ENCODE assay signal across 17 cellular contexts in the genomic region with DNA sequence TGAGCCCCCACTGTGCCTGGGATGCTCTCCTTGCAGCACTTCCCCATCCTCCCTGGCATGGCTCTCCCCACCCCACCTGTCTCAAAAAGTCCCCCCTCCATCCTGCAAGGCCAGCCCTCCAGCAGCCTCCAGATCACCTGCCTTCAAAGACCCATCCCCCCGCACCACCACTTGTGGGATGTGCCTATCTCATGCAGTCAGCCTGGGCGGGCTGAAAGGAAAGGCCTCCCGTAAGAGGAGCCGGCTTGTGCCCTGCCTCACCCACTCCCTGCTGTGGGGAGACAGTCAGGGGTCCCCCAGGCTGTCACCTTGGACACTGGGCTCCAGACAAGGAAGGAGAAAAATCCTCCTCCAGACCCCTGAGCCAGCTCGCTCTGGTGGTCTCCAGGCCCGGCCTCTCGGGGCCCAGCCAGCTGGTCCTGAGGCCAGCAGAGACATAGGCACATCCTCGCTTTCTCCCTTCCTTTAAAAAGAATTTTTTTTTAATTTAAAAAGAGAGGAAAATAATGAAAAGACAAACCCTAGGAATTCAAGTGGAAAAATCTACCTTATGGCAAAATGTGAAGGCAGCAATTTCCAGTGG.
DNase-seq lines count a peak whose midpoint lies in the region; ATAC-seq and TF ChIP-seq lines count a peak whose summit lies in the region.
"Had no signal": no experiment of that assay in that cellular context is flagged by ENCODE, and none has a peak within 500 bp of the region (broad histone marks: within the 10 kb centered on the region; RNA-seq: fewer than 3 reads in every experiment).

No MANE protein-coding gene starts in this region.

- peaks cover 5% of the 10 kb centered on the region for H3K27me3 Mint-ChIP-seq in neural progenitor cell (ENCODE audit: insufficient read depth, low read depth)

- H2AFZ ChIP-seq in IMR-90 (replicated peaks; ENCODE audit: low read length, poor library complexity) (no peak overlapping the region), neural progenitor cell (replicated peaks) (no peak overlapping the region)
- H2AFZ ChIP-seq: PC-9 had no signal

- no peak overlapping the region for H3K4me3 Mint-ChIP-seq in neural progenitor cell
- H3K4me3 Mint-ChIP-seq: CD14-positive monocyte; T-helper 2 cell treated with Interferon-gamma antibody and Interleukin-4, amounts not matched to agents 5 μg/mL and 100 μg/mL, for 36 hours had no signal

- H3K27me3 ChIP-seq in IMR-90 (ENCODE audit: control insufficient read depth, insufficient read depth, low read length) (peaks cover 43% of the 10 kb centered on the region), WERI-Rb-1 (ENCODE audit: insufficient read depth, low read depth, severe bottlenecking) (no peaks in the 10 kb centered on the region), neural progenitor cell (no peaks in the 10 kb centered on the region)

- H3K9ac ChIP-seq in IMR-90 (ENCODE audit: low read depth, low read length) (no peak overlapping the region), neural progenitor cell (no peak overlapping the region)

- H2AK9ac ChIP-seq in IMR-90 (replicated peaks; ENCODE audit: low read depth, low read length, poor library complexity) = peak overlapping the region; percentile 65

- no peak overlapping the region for H3K4ac ChIP-seq in IMR-90 (ENCODE audit: low read depth, low read length)

- H3K27ac Mint-ChIP-seq in neural progenitor cell = no peak overlapping the region
- H3K27ac Mint-ChIP-seq: CD14-positive monocyte; T-helper 2 cell treated with Interferon-gamma antibody and Interleukin-4, amounts not matched to agents 5 μg/mL and 100 μg/mL, for 36 hours had no signal

- H2BK15ac ChIP-seq in IMR-90 (ENCODE audit: low read depth, low read length) = no peak overlapping the region

- no peak overlapping the region for H4K5ac ChIP-seq in IMR-90 (ENCODE audit: low read depth, low read length)

- H3K36me3 Mint-ChIP-seq in neural progenitor cell = no peaks in the 10 kb centered on the region
- H3K36me3 Mint-ChIP-seq: CD14-positive monocyte had no signal

- TF ChIP-seq CTCF in IMR-90 (conservative IDR thresholded peaks at IDR 0.05; ENCODE audit: low read depth, low read length) (no peak), WERI-Rb-1 (IDR thresholded peaks at IDR 0.05; ENCODE audit: low read depth, low read length) (peak; percentile 27; the same call in 1 of the 2 replicates), neural progenitor cell (IDR thresholded peaks at IDR 0.05) (peak; percentile 50)

- no peak overlapping the region for H4K91ac ChIP-seq in IMR-90 (ENCODE audit: insufficient read depth, low read depth, low read length)

- H3K9me3 ChIP-seq in IMR-90 (ENCODE audit: control insufficient read depth, insufficient read depth, low read length) = no peaks in the 10 kb centered on the region
- no peaks in the 10 kb centered on the region for H3K9me3 ChIP-seq in WERI-Rb-1 (ENCODE audit: severe bottlenecking)
- no peaks in the 10 kb centered on the region for H3K9me3 ChIP-seq in neural progenitor cell (ENCODE audit: low read depth)
- H3K9me3 ChIP-seq: A549, SJCRH30 had no signal

- no peaks in the 10 kb centered on the region for H3K79me1 ChIP-seq in IMR-90 (ENCODE audit: low read depth in 1 of 2, low read length in 2 of 2)

- no peak overlapping the region for H4K8ac ChIP-seq in IMR-90 (ENCODE audit: low read depth in 2 of 2, low read length in 2 of 2)

- POLR2A ChIA-PET in IMR-90 (lab: Charles Lee; ENCODE audit: unreplicated experiment) = interaction anchor here (0.7 kb wide), 1 partner anchor 397 kb away, joined by 6 read pairs; no protein-coding TSS in a partner anchor

- H3K4me1 Mint-ChIP-seq in neural progenitor cell = peaks cover 4% of the 10 kb centered on the region
- H3K4me1 Mint-ChIP-seq: CD14-positive monocyte had no signal

- no peak overlapping the region for H2BK20ac ChIP-seq in IMR-90 (ENCODE audit: low read depth, low read length)

- no peak overlapping the region for H3K18ac ChIP-seq in IMR-90 (ENCODE audit: low read depth, low read length)

- intact Hi-C loops in IMR-90 (cut with micrococcal nuclease) = loop anchor here (10.0 kb wide), 1 partner anchor 536 kb away; no protein-coding TSS in a partner anchor

- DNase-seq in NCI-H187 (lab: John Stamatoyannopoulos, UW) = peak; percentile 14 to 42
- no peak for DNase-seq in NCI-H187 treated with DMSO at 0.1 percent for 48 hours (lab: John Stamatoyannopoulos, UW)
- no peak for DNase-seq in IMR-90
- peak; percentile 65 for DNase-seq in WERI-Rb-1
- DNase-seq in neural progenitor cell (ENCODE audit: low spot score) = peak; percentile 59
- DNase-seq in dermis blood vessel endothelial cell = no peak
- no peak for DNase-seq in DMS79 treated with DMSO at 0.1 percent for 48 hours (lab: John Stamatoyannopoulos, UW)
- DNase-seq: NCI-H1092 treated with DMSO at 0.1 percent for 48 hours, NCI-H2029 treated with DMSO at 0.1 percent for 48 hours, NCI-H774, SW 1271 had no signal

- H3K14ac ChIP-seq in IMR-90 (replicated peaks; ENCODE audit: low read depth, low read length) = no peak overlapping the region

- peaks cover 39% of the 10 kb centered on the region for H3F3A ChIP-seq in neural progenitor cell (ENCODE audit: low read depth)

- WGBS in IMR-90 (ENCODE audit: extremely low coverage in 2 of 2, insufficient read length in 1 of 2), 2 experiments = no CpG with 5 or more reads among the region's 8 CpGs

- H3K4me1 ChIP-seq in IMR-90 (ENCODE audit: control insufficient read depth, insufficient read depth, low read length) (no peaks in the 10 kb centered on the region), neural progenitor cell (peaks cover 9% of the 10 kb centered on the region)
- H3K4me1 ChIP-seq: A549, SJCRH30 had no signal

- dilution Hi-C loops in IMR-90 (cut with HindIII; ENCODE audit: low sequenced_read_pairs, unreplicated experiment) = no loop called here

- H4K20me1 ChIP-seq in IMR-90 (ENCODE audit: insufficient read depth, low read length) (no peaks in the 10 kb centered on the region; the same call in 1 of the 2 replicates), neural progenitor cell (ENCODE audit: low read depth) (no peaks in the 10 kb centered on the region)

- H3K9me1 ChIP-seq in IMR-90 (ENCODE audit: insufficient read depth, low read length) = peaks cover 10% of the 10 kb centered on the region

- no peak overlapping the region for H3K56ac ChIP-seq in IMR-90 (ENCODE audit: extremely low read depth, insufficient read depth, low read length)

- H3K9me3 Mint-ChIP-seq in neural progenitor cell = no peaks in the 10 kb centered on the region
- H3K9me3 Mint-ChIP-seq: CD14-positive monocyte; T-helper 2 cell treated with Interferon-gamma antibody and Interleukin-4, amounts not matched to agents 5 μg/mL and 100 μg/mL, for 36 hours had no signal

- H3K27ac ChIP-seq in IMR-90 (ENCODE audit: insufficient read depth, low read length) = no peak overlapping the region
- peak overlapping the region; percentile 53 for H3K27ac ChIP-seq in WERI-Rb-1
- no peak overlapping the region for H3K27ac ChIP-seq in neural progenitor cell
- H3K27ac ChIP-seq: A549, PC-9, SJCRH30 had no signal

- H3K23ac ChIP-seq in IMR-90 (ENCODE audit: low read depth, low read length) = no peak overlapping the region

- no peak overlapping the region for H3K4me2 ChIP-seq in IMR-90 (ENCODE audit: low read depth, low read length)
- no peak overlapping the region for H3K4me2 ChIP-seq in neural progenitor cell
- H3K4me2 ChIP-seq: A549, PC-9 had no signal

- H3K79me2 ChIP-seq in neural progenitor cell (ENCODE audit: low read depth) = no peaks in the 10 kb centered on the region

- H2AK5ac ChIP-seq in IMR-90 (ENCODE audit: low read depth, low read length) = no peak overlapping the region

- no peak overlapping the region for H2BK5ac ChIP-seq in IMR-90 (ENCODE audit: low read depth, low read length, poor library complexity, severe bottlenecking)

- BruUV-seq in IMR-90 (replicated peaks; lab: Mats Ljungman, UMichigan) = no TSS peak

- no peak overlapping the region for H2BK120ac ChIP-seq in IMR-90 (ENCODE audit: low read depth, low read length)

- TF ChIP-seq RAD21 in IMR-90 (IDR thresholded peaks at IDR 0.05; ENCODE audit: low read length) = no peak

- CTCF ChIA-PET in IMR-90 (lab: Yijun Ruan, JAX) = interaction anchor here (0.9 to 1.1 kb wide), 2 partner anchors 41 to 297 kb away, joined by 3 to 4 read pairs; no protein-coding TSS in a partner anchor

- ATAC-seq in IMR-90 (ENCODE audit: low read depth) = no peak
- ATAC-seq in HG03469 (IDR thresholded peaks at IDR 0.05; ENCODE audit: unreplicated experiment) = no peak

- in situ Hi-C loops in IMR-90 (cut with MboI; ENCODE audit: low sequenced_read_pairs) = no loop called here

- H3K36me3 ChIP-seq in IMR-90 (ENCODE audit: control insufficient read depth, insufficient read depth, low read length) (no peaks in the 10 kb centered on the region), WERI-Rb-1 (no peaks in the 10 kb centered on the region), neural progenitor cell (no peaks in the 10 kb centered on the region)
- H3K36me3 ChIP-seq: SJCRH30 had no signal

- TF ChIP-seq POLR2A in IMR-90 (IDR thresholded peaks at IDR 0.05; ENCODE audit: low read depth, low read length) = no peak

- H3K4me3 ChIP-seq in IMR-90 (ENCODE audit: insufficient read depth, low read depth, low read length) (no peak overlapping the region), WERI-Rb-1 (ENCODE audit: low read depth, low read length) (no peak overlapping the region), neural progenitor cell (no peak overlapping the region)
- H3K4me3 ChIP-seq: A549, PC-9, SJCRH30 had no signal

TF ChIP-seq in IMR-90, 13 proteins besides CTCF, POLR2A, EP300 and RAD21 (continues in another document):
- no peak for TF ChIP-seq BHLHE40 (IDR thresholded peaks at IDR 0.05; ENCODE audit: low read depth, low read length)
- TF ChIP-seq, protein P1, sequence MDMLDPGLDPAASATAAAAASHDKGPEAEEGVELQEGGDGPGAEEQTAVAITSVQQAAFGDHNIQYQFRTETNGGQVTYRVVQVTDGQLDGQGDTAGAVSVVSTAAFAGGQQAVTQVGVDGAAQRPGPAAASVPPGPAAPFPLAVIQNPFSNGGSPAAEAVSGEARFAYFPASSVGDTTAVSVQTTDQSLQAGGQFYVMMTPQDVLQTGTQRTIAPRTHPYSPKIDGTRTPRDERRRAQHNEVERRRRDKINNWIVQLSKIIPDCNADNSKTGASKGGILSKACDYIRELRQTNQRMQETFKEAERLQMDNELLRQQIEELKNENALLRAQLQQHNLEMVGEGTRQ (IDR thresholded peaks at IDR 0.05; ENCODE audit: low read depth, low read length) = no peak
- no peak for TF ChIP-seq SMC3 (IDR thresholded peaks at IDR 0.05; ENCODE audit: low read depth, low read length)
- TF ChIP-seq MAZ (IDR thresholded peaks at IDR 0.05; ENCODE audit: borderline replicate concordance, low read depth, low read length) = no peak
- no peak for TF ChIP-seq MXI1 (IDR thresholded peaks at IDR 0.05; ENCODE audit: borderline replicate concordance, low read depth, low read length)
- TF ChIP-seq RFX5 (IDR thresholded peaks at IDR 0.05; ENCODE audit: low read depth, low read length) = no peak
- TF ChIP-seq RCOR1 (IDR thresholded peaks at IDR 0.05; ENCODE audit: insufficient replicate concordance, low read length) = no peak
- TF ChIP-seq NFE2L2 (IDR thresholded peaks at IDR 0.05; ENCODE audit: low read depth, low read length) = no peak
- no peak for TF ChIP-seq FOS (IDR thresholded peaks at IDR 0.05; ENCODE audit: low read depth, low read length)
- TF ChIP-seq CHD1 (IDR thresholded peaks at IDR 0.05; ENCODE audit: low read depth, low read length) = no peak
- TF ChIP-seq MAFK (IDR thresholded peaks at IDR 0.05; ENCODE audit: low read depth, low read length) = no peak

Comparison
In these comparisons a context has a peak if more than half of its experiments do, and no peak if none do; other contexts are left out.
1. DNase-seq: peak in NCI-H187 (2 of 2), WERI-Rb-1 (single experiment) and neural progenitor cell (single experiment); none in NCI-H187 treated with DMSO at 0.1 percent for 48 hours (single experiment), IMR-90 (single experiment), dermis blood vessel endothelial cell (single experiment) and DMS79 treated with DMSO at 0.1 percent for 48 hours (single experiment).